8 cellular contexts compared by ENCODE assay signal in the genomic region with DNA sequence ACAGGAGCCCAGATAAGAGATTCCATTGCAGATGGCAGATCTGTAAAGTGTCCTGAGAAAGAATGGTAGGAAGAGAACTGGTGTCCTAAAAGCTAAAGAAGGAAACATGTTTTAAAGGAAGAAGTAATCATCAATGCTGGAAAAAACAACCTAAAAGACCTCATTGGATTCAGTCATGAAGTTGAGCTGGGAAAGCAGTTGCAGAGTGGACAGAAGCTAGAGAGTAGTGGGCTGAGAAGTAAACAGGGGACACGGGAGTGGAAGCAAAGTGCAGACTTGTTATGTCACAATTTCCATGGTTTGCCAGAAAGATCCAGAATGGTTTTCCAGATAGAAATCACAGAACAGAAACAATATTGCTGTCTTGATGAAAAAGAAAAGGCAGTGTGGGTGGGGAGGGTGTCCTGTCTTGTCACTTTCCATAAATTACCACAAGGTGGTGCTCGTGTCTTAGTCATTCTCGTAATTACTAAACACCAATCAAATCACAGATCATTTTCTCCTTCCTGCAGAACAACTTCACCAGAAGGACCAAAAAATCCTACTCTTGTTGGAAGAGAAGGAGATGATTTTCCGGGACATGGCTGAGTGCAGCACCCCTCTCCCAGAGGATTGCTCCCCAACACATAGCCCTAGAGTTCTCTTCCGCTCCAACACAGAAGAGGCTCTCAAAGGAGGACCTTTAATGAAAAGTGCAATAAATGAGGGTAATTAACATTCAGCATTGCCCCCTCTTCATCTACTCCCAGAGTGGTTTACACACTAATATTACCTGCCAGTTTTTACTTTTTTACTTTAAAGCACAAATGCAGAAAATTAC.
A peak's percentile ranks its signal among the peaks of the same experiment; 100 is the strongest.
DNase-seq lines count a peak whose midpoint lies in the region; ATAC-seq and TF ChIP-seq lines count a peak whose summit lies in the region.

No MANE protein-coding gene starts in this region.

- TF ChIP-seq CTCF in AG10803 (conservative IDR thresholded peaks at IDR 0.05; ENCODE audit: low read length) (peak; percentile 82), foreskin keratinocyte (conservative IDR thresholded peaks at IDR 0.05) (peak; percentile 86), ovary (IDR thresholded peaks at IDR 0.05) (peak; percentile 55 to 79 (median 66))

- WGBS in ovary, 3 donors = 27 to 28% (median 28%) methylated on average over 5 of the region's 5 CpGs

- peaks cover 56% of the 10 kb centered on the region for H3K36me3 Mint-ChIP-seq in activated T-cell treated with anti-CD3 and anti-CD28 coated beads, Interleukin-2, amount 50 U/mL, for 4 hours (ENCODE audit: insufficient read depth)

- ATAC-seq in GM18498 (IDR thresholded peaks at IDR 0.05; ENCODE audit: unreplicated experiment) (peak; percentile 70), HG03432 (IDR thresholded peaks at IDR 0.05; ENCODE audit: unreplicated experiment) (peak; percentile 87), foreskin keratinocyte (peak; percentile 82)
- peak; percentile 81 to 84 for ATAC-seq in activated T-cell treated with anti-CD3 and anti-CD28 coated beads, Interleukin-2, amount 50 U/mL, for 4 hours

- no peaks in the 10 kb centered on the region for H3K27me3 Mint-ChIP-seq in activated T-cell treated with anti-CD3 and anti-CD28 coated beads, Interleukin-2, amount 50 U/mL, for 4 hours (ENCODE audit: low read depth)

- H3K4me1 ChIP-seq in foreskin keratinocyte = no peaks in the 10 kb centered on the region
- peaks cover 6% of the 10 kb centered on the region for H3K4me1 ChIP-seq in ovary (ENCODE audit: insufficient read depth)

- H3K9me3 Mint-ChIP-seq in activated T-cell treated with anti-CD3 and anti-CD28 coated beads, Interleukin-2, amount 50 U/mL, for 4 hours = peaks cover 10% of the 10 kb centered on the region

- H3K27ac ChIP-seq in foreskin keratinocyte (no peak overlapping the region), ovary (no peak overlapping the region)

- H3K9me3 ChIP-seq in ovary = peaks cover 0 to 3% of the 10 kb centered on the region in 2 donors

- H3K4me3 ChIP-seq in AG10803 (ENCODE audit: low read length) (no peak overlapping the region), ovary (no peak overlapping the region)

- peaks cover 21% of the 10 kb centered on the region for H3K4me1 Mint-ChIP-seq in activated T-cell treated with anti-CD3 and anti-CD28 coated beads, Interleukin-2, amount 50 U/mL, for 4 hours (ENCODE audit: low read depth)

- TF ChIP-seq POLR2A in ovary (IDR thresholded peaks at IDR 0.05) = no peak

- H3K27me3 ChIP-seq in foreskin keratinocyte = no peaks in the 10 kb centered on the region
- H3K27me3 ChIP-seq in ovary = no peaks in the 10 kb centered on the region

- TF ChIP-seq EP300 in ovary (IDR thresholded peaks at IDR 0.05) = no peak

- intact Hi-C loops in ovary (cut with DNase I) = loop anchor here (2.0 to 5.0 kb wide), 3 partner anchors 102 to 111 kb away; no protein-coding TSS in a partner anchor

- DNase-seq in AG10803 (ENCODE audit: low read depth) = peak; percentile 69
- peak; percentile 50 for DNase-seq in NCI-H526 treated with DMSO at 0.1 percent for 48 hours (lab: John Stamatoyannopoulos, UW)
- DNase-seq in activated T-cell treated with anti-CD3 and anti-CD28 coated beads, Interleukin-2, amount 50 U/mL, for 4 hours = peak; percentile 29
- peak in 1 of 2 donors; percentile 33 for DNase-seq in foreskin keratinocyte
- peak in 1 of 5 donors; percentile 58 for DNase-seq in ovary
- no peak for DNase-seq in GDM1 (lab: John Stamatoyannopoulos, UW)

- no peak overlapping the region for H3K4me3 Mint-ChIP-seq in activated T-cell treated with anti-CD3 and anti-CD28 coated beads, Interleukin-2, amount 50 U/mL, for 4 hours

- H3K36me3 ChIP-seq in ovary = no peaks in the 10 kb centered on the region
